In genomic region chr10:110389250-110389649, GRCh38 we compare ENCODE assay signal across 1 cellular context.
TF ChIP-seq lines count a peak whose summit lies in the region.

No MANE protein-coding gene starts in this region.

TF ChIP-seq in H1, 55 proteins besides CTCF, POLR2A, EP300 and RAD21:
- TF ChIP-seq SIX5 (IDR thresholded peaks at IDR 0.05; ENCODE audit: low read depth, low read length), result no peak
- TF ChIP-seq CBX8 (IDR thresholded peaks at IDR 0.05; ENCODE audit: borderline replicate concordance, low read depth, low read length), result no peak
- no peak for TF ChIP-seq CHD2 (IDR thresholded peaks at IDR 0.05; ENCODE audit: low read length)
- TF ChIP-seq MAX (IDR thresholded peaks at IDR 0.05), result peak; percentile 31; the same call in 1 of the 2 replicates
TF ChIP-seq in H1: peak in this region for 1.
